In the genomic region with DNA sequence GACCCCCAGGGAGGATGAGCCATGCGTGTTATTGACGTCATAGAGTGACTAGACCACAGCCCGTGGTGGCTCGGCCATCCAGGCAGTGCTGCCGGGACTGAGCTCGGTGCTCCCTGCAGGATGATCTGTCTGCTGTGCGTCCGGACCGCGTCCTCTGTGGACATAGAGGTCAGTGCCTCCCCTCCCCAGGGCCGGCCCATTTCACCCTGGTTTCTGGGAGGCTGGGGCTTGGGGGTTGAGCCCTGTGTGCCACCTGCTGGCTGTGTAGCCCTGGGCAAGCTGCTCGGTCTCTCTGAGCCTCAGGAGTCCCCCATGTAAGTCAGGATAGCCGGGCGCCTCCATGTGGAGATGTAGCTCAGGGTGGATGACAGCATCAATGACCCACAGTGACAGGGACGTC, we compare ENCODE assay signal across 2 cellular contexts.
TF ChIP-seq lines count a peak whose summit lies in the region.

No MANE protein-coding gene starts in this region.

TF ChIP-seq in HEK293, 187 proteins besides CTCF, POLR2A, EP300 and RAD21:
- TF ChIP-seq ZIC2 (tag by site-specific recombination; IDR thresholded peaks at IDR 0.05) (peak; percentile 49), ZNF664 (tag by site-specific recombination; IDR thresholded peaks at IDR 0.05) (no peak), ZSCAN23 (tag by site-specific recombination; IDR thresholded peaks at IDR 0.05) (no peak)

TF ChIP-seq in K562, 482 proteins besides CTCF, POLR2A, EP300 and RAD21:
- TF ChIP-seq ZNF778 (CRISPR knock-in tag; IDR thresholded peaks at IDR 0.05): no peak
- TF ChIP-seq POLR2G (IDR thresholded peaks at IDR 0.05; ENCODE audit: low read depth, low read length): peak; percentile 11; the same call in 1 of the 2 replicates
- TF ChIP-seq SMARCA5 (IDR thresholded peaks at IDR 0.05): no peak
- no peak for TF ChIP-seq SP2 (IDR thresholded peaks at IDR 0.05; ENCODE audit: extremely low read depth, low read depth, low read length, poor library complexity, severe bottlenecking)
- TF ChIP-seq, protein P1, sequence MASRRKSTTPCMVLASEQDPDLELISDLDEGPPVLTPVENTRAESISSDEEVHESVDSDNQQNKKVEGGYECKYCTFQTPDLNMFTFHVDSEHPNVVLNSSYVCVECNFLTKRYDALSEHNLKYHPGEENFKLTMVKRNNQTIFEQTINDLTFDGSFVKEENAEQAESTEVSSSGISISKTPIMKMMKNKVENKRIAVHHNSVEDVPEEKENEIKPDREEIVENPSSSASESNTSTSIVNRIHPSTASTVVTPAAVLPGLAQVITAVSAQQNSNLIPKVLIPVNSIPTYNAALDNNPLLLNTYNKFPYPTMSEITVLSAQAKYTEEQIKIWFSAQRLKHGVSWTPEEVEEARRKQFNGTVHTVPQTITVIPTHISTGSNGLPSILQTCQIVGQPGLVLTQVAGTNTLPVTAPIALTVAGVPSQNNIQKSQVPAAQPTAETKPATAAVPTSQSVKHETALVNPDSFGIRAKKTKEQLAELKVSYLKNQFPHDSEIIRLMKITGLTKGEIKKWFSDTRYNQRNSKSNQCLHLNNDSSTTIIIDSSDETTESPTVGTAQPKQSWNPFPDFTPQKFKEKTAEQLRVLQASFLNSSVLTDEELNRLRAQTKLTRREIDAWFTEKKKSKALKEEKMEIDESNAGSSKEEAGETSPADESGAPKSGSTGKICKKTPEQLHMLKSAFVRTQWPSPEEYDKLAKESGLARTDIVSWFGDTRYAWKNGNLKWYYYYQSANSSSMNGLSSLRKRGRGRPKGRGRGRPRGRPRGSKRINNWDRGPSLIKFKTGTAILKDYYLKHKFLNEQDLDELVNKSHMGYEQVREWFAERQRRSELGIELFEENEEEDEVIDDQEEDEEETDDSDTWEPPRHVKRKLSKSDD (conservative IDR thresholded peaks at IDR 0.05; ENCODE audit: low read length): no peak
- TF ChIP-seq KLF6 (CRISPR knock-in tag; IDR thresholded peaks at IDR 0.05; ENCODE audit: borderline replicate concordance): no peak
- TF ChIP-seq SRSF1 (IDR thresholded peaks at IDR 0.05; ENCODE audit: low read depth, low read length): no peak
